In the genomic region with DNA sequence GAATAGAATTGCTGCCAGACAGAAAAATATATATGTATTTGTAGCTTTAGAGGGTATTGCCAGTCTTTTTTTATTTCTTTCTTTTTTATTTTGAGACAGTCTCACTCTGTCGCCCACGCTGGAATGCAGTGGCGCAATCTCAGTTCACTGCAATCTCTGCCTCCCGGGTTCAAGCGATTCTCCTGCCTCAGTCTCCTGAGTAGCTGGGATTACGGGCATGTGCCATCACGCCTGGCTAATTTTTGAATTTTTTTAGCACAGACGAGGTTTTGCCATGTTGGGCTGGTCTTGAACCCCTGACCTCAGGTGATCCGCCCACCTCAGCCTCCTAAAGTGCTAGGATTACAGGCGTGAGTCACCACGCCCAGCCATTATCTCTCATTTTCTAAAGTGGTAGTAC, we compare ENCODE assay signal across 8 cellular contexts. TPM values are rescaled to one million over a fixed set of nuclear protein-coding genes. Genes with fewer than 3 reads are reported as not detected.
"Had no signal": no experiment of that assay in that cellular context is flagged by ENCODE, and none has a peak within 500 bp of the region (broad histone marks: within the 10 kb centered on the region; RNA-seq: fewer than 3 reads in every experiment).

No MANE protein-coding gene starts in this region.

RNA-seq across cellular contexts. Expression of a gene that starts 35.3 kb away (rescaled TPM):
- total RNA-seq: activated CD4-positive, alpha-beta memory T cell treated with anti-CD3 and anti-CD28 coated beads for 36 hours; activated CD4-positive, alpha-beta memory T cell treated with anti-CD3 and anti-CD28 coated beads, Interleukin-2, amount 10 ng/mL, durations not matched to agents 7 days and 5 days; activated CD4-positive, alpha-beta T cell treated with anti-CD3 and anti-CD28 coated beads for 36 hours; activated CD4-positive, alpha-beta T cell treated with anti-CD3 and anti-CD28 coated beads, Interleukin-2, amount 10 ng/mL, durations not matched to agents 7 days and 5 days; activated CD8-positive, alpha-beta T cell treated with anti-CD3 and anti-CD28 coated beads, Interleukin-2, amount 10 ng/mL, durations not matched to agents 7 days and 5 days; T-helper 1 cell treated with Interleukin-12 subunit alpha and Interleukin-12 subunit beta and Interleukin-4 antibody, amounts not matched to agents 30 ng/mL and 1 ng/mL, for 36 hours; T-helper 17 cell; T-helper 2 cell treated with Interferon-gamma antibody and Interleukin-4, amounts not matched to agents 100 ng/mL and 5 ng/mL, for 36 hours had no signal
